Comparison of ENCODE assay signal across 15 cellular contexts in the genomic region with DNA sequence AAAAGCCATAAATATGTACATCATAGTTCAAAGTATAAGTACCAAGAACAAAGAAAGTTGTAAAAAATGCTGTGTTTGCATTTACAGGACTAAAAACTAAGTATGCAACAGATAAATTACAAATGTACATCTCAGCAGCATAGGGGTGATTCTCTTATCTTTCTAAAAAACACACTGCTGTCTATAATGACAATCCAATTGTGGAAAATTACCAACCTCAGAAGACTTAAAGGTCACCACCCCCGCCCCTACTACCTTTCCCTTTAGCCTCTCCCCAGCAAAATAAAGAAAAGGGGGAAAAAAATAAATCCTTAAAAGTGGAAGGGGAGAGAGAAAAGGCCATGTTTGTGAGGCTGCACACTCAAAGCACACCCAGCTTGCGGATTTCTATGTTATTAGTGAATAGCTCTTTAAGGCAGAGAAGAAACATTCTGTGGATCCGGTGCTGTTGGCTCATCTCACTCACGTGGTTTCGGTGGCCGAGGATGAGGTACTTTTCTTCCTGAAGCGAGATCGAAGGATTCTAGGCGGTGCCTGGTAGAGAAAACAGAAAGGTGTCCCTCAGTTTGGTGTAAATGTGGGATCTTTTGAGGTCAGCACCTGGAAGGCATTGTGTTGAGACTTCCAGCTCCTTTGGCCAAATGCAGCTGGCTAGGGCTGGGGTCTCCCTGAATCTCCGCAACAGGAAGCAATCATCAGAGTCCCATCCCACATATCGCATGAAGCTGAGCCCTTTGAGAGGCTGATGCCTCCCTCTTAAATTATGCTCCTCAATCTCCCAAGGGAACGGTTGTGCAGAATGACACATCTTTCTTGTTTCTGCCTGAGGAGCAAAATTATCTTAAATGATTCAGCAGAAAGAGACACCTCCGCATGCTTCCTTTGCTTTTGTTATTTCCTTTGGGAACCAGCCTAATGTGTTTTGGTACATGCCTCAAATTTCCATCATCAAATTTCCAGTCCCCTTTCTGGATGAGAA. TPM values are rescaled to one million over a fixed set of nuclear protein-coding genes. Genes with fewer than 3 reads are reported as not detected.
DNase-seq lines count a peak whose midpoint lies in the region; ATAC-seq and TF ChIP-seq lines count a peak whose summit lies in the region.
"Had no signal": no experiment of that assay in that cellular context is flagged by ENCODE, and none has a peak within 500 bp of the region (broad histone marks: within the 10 kb centered on the region; RNA-seq: fewer than 3 reads in every experiment).

No MANE protein-coding gene starts in this region.

- H3K4me1 Mint-ChIP-seq in MCF 10A (ENCODE audit: insufficient read depth, unreplicated experiment) (no peaks in the 10 kb centered on the region), nephron (peaks cover 39% of the 10 kb centered on the region)
- H3K4me1 Mint-ChIP-seq in activated CD8-positive, alpha-beta T cell treated with anti-CD3 and anti-CD28 coated beads, Interleukin-2, amount 10 ng/mL, durations not matched to agents 7 days and 5 days (ENCODE audit: low read depth), result peaks cover 32% of the 10 kb centered on the region

- DNase-seq in AG10803 (ENCODE audit: low read depth), result peak; percentile 53
- DNase-seq in MV-4-11 (lab: John Stamatoyannopoulos, UW), result peak; percentile 50
- peak; percentile 43 for DNase-seq in MCF 10A (ENCODE audit: unreplicated experiment)
- no peak for DNase-seq in activated CD8-positive, alpha-beta T cell treated with anti-CD3 and anti-CD28 coated beads, Interleukin-2, amount 10 ng/mL, durations not matched to agents 7 days and 5 days
- no peak for DNase-seq in NCI-H1436 (lab: John Stamatoyannopoulos, UW)
- DNase-seq in Kasumi-1 (lab: John Stamatoyannopoulos, UW), result no peak
- DNase-seq: Caco-2; esophagus squamous epithelium; NCI-H187; stimulated activated CD4-positive, alpha-beta T cell treated with anti-CD3 and anti-CD28 coated beads, Interleukin-4, amount 100 ng/mL, for 4 hours had no signal

- peaks cover 21% of the 10 kb centered on the region for H3K36me3 Mint-ChIP-seq in MCF 10A (ENCODE audit: insufficient read depth, unreplicated experiment)
- peaks cover 21% of the 10 kb centered on the region for H3K36me3 Mint-ChIP-seq in nephron (ENCODE audit: low read depth)
- peaks cover 25% of the 10 kb centered on the region for H3K36me3 Mint-ChIP-seq in activated CD8-positive, alpha-beta T cell treated with anti-CD3 and anti-CD28 coated beads, Interleukin-2, amount 10 ng/mL, durations not matched to agents 7 days and 5 days (ENCODE audit: low read depth)

- no peak for ATAC-seq in activated CD8-positive, alpha-beta T cell treated with anti-CD3 and anti-CD28 coated beads, Interleukin-2, amount 10 ng/mL, durations not matched to agents 7 days and 5 days
- no peak for ATAC-seq in GM18858 (IDR thresholded peaks at IDR 0.05; ENCODE audit: unreplicated experiment)
- ATAC-seq: GM12878 had no signal

- intact Hi-C loops in MCF 10A (cut with micrococcal nuclease), result no loop called here

- POLR2A ChIA-PET in MCF 10A (lab: Yijun Ruan, JAX), result interaction anchor here (0.5 to 2.1 kb wide), 7 partner anchors 15 to 238 kb away, joined by 3 to 9 read pairs (median 5); a partner anchor contains a TSS
- POLR2A ChIA-PET in activated CD8-positive, alpha-beta T cell treated with anti-CD3 and anti-CD28 coated beads, Interleukin-2, amount 10 ng/mL, durations not matched to agents 7 days and 5 days (lab: Charles Lee), result interaction anchor here (1.3 to 1.5 kb wide), 3 partner anchors 10 to 224 kb away, joined by 3 to 5 read pairs (median 4); a partner anchor contains a TSS

- no peaks in the 10 kb centered on the region for H3K27me3 Mint-ChIP-seq in MCF 10A (ENCODE audit: insufficient read depth, unreplicated experiment)
- H3K27me3 Mint-ChIP-seq in nephron (ENCODE audit: low read depth), result no peaks in the 10 kb centered on the region
- no peaks in the 10 kb centered on the region for H3K27me3 Mint-ChIP-seq in activated CD8-positive, alpha-beta T cell treated with anti-CD3 and anti-CD28 coated beads, Interleukin-2, amount 10 ng/mL, durations not matched to agents 7 days and 5 days (ENCODE audit: low read depth)

- H3K4me3 ChIP-seq in AG10803 (ENCODE audit: low read length), result no peak overlapping the region
- H3K4me3 ChIP-seq: cardiac muscle cell, esophagus squamous epithelium, GM12878, thoracic aorta had no signal

- H3K9me3 Mint-ChIP-seq in MCF 10A (ENCODE audit: unreplicated experiment), result no peaks in the 10 kb centered on the region
- no peaks in the 10 kb centered on the region for H3K9me3 Mint-ChIP-seq in nephron
- H3K9me3 Mint-ChIP-seq in activated CD8-positive, alpha-beta T cell treated with anti-CD3 and anti-CD28 coated beads, Interleukin-2, amount 10 ng/mL, durations not matched to agents 7 days and 5 days (ENCODE audit: insufficient read depth), result peaks cover 6% of the 10 kb centered on the region

- TF ChIP-seq CTCF in AG10803 (conservative IDR thresholded peaks at IDR 0.05; ENCODE audit: low read length) (no peak), MCF 10A (IDR thresholded peaks at IDR 0.05; ENCODE audit: unreplicated experiment) (no peak), nephron (IDR thresholded peaks at IDR 0.05; ENCODE audit: unreplicated experiment in 3 of 3) (no peak)

- CTCF ChIA-PET in MCF 10A (lab: Yijun Ruan, JAX), result interaction anchor here (2.2 kb wide), 1 partner anchor 156 kb away, joined by 9 read pairs; no protein-coding TSS in a partner anchor
- CTCF ChIA-PET in activated CD8-positive, alpha-beta T cell treated with anti-CD3 and anti-CD28 coated beads, Interleukin-2, amount 10 ng/mL, durations not matched to agents 7 days and 5 days (lab: Charles Lee), result no interaction called here

- H3K27ac Mint-ChIP-seq in MCF 10A (ENCODE audit: low read depth, unreplicated experiment), result no peak overlapping the region
- peak overlapping the region; percentile 74 to 94 (median 88) for H3K27ac Mint-ChIP-seq in nephron
- H3K27ac Mint-ChIP-seq in activated CD8-positive, alpha-beta T cell treated with anti-CD3 and anti-CD28 coated beads, Interleukin-2, amount 10 ng/mL, durations not matched to agents 7 days and 5 days, result no peak overlapping the region

- BruUV-seq in MCF 10A (replicated peaks; lab: Mats Ljungman, UMichigan), result no TSS peak

- H3K4me3 Mint-ChIP-seq in MCF 10A (ENCODE audit: unreplicated experiment) (no peak overlapping the region), nephron (peak overlapping the region in 2 of 3 experiments; percentile 79 to 83)
- H3K4me3 Mint-ChIP-seq in activated CD8-positive, alpha-beta T cell treated with anti-CD3 and anti-CD28 coated beads, Interleukin-2, amount 10 ng/mL, durations not matched to agents 7 days and 5 days, result no peak overlapping the region

RNA-seq across cellular contexts. Expression of a gene that starts 17.6 kb away (rescaled TPM):
- total RNA-seq in MCF 10A (2022), result 36.4 and 44.8 TPM in 2 replicates
- 10 to 100 TPM; 55.7 to 58.4 TPM for total RNA-seq in activated CD8-positive, alpha-beta T cell treated with anti-CD3 and anti-CD28 coated beads, Interleukin-2, amount 10 ng/mL, durations not matched to agents 7 days and 5 days

RNA-seq across cellular contexts. Expression of a gene that starts 21.6 kb away (rescaled TPM):
- total RNA-seq in MCF 10A (2022), result 84.6 and 114 TPM in 2 replicates
- 100 to 1,000 TPM; 126 to 132 TPM for total RNA-seq in activated CD8-positive, alpha-beta T cell treated with anti-CD3 and anti-CD28 coated beads, Interleukin-2, amount 10 ng/mL, durations not matched to agents 7 days and 5 days

Comparison
In these comparisons a context has a peak if more than half of its experiments do, and no peak if none do; other contexts are left out.
1. DNase-seq: peak in AG10803 (single experiment), MV-4-11 (single experiment) and MCF 10A (single experiment); none in activated CD8-positive, alpha-beta T cell treated with anti-CD3 and anti-CD28 coated beads, Interleukin-2, amount 10 ng/mL, durations not matched to agents 7 days and 5 days (single experiment), NCI-H1436 (single experiment) and Kasumi-1 (0 of 2).
2. H3K27ac Mint-ChIP-seq: peak in nephron (3 of 3); none in MCF 10A (single experiment) and activated CD8-positive, alpha-beta T cell treated with anti-CD3 and anti-CD28 coated beads, Interleukin-2, amount 10 ng/mL, durations not matched to agents 7 days and 5 days (single experiment).
3. H3K4me3 Mint-ChIP-seq: peak in nephron (2 of 3); none in MCF 10A (single experiment) and activated CD8-positive, alpha-beta T cell treated with anti-CD3 and anti-CD28 coated beads, Interleukin-2, amount 10 ng/mL, durations not matched to agents 7 days and 5 days (single experiment).